ENCODE assay signal across 22 cellular contexts in the genomic region with DNA sequence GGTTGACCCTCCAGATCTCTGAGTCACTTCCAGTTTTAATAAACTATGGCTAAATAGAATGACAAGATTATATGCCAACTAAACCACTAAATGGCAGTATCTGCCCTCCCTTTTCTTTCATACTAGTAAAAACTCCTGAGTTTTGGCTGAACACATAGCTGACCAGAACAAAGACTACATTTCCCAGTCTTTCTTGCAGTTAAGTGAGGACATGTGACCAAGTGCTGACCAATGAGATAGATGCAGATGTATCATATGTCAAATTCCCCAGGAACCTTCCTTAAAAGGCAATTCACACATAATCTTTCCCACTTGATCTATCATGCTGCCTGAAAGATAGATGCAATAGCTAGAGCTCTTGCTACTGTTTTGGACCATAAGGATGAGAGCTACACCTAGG.
DNase-seq lines count a peak whose midpoint lies in the region; ATAC-seq and TF ChIP-seq lines count a peak whose summit lies in the region.
"Had no signal": no experiment of that assay in that cellular context is flagged by ENCODE, and none has a peak within 500 bp of the region (broad histone marks: within the 10 kb centered on the region; RNA-seq: fewer than 3 reads in every experiment).

No MANE protein-coding gene starts in this region.

- H3K4me2 ChIP-seq in HCT116 (ENCODE audit: low read length), result no peak overlapping the region
- H3K4me2 ChIP-seq in OCI-LY7 (ENCODE audit: low read length), result no peak overlapping the region

- no peak for TF ChIP-seq RAD21 in HCT116 (IDR thresholded peaks at IDR 0.05; ENCODE audit: low read depth)

- in situ Hi-C loops in SK-MEL-5 (cut with HindIII; ENCODE audit: low pct_unique_long_range_greater_than_20kb, low sequenced_read_pairs), result no loop called here

- intact Hi-C loops in HCT116 (cut with micrococcal nuclease), result no loop called here
- intact Hi-C loops in OCI-LY7 (cut with micrococcal nuclease; ENCODE audit: unreplicated experiment), result no loop called here

- H3K9me2 ChIP-seq in HCT116 (ENCODE audit: insufficient read depth) (no peaks in the 10 kb centered on the region), OCI-LY7 (ENCODE audit: insufficient read depth, low read length) (no peaks in the 10 kb centered on the region)

- no peaks in the 10 kb centered on the region for H3K79me2 ChIP-seq in HCT116 (ENCODE audit: insufficient read depth, low read length)
- no peaks in the 10 kb centered on the region for H3K79me2 ChIP-seq in OCI-LY7 (ENCODE audit: insufficient read depth, low read depth, low read length)

- ATAC-seq in HCT116 (0 out of 2 replicates have a peak, but pooled peaks have one; percentile 38), GM18511 (IDR thresholded peaks at IDR 0.05; ENCODE audit: unreplicated experiment) (no peak)
- ATAC-seq: CD8-positive, alpha-beta T cell; heart right ventricle had no signal

- H3K36me3 ChIP-seq in HCT116 (ENCODE audit: control insufficient read depth in 1 of 2, insufficient read depth in 2 of 2, low read length in 2 of 2) (no peaks in the 10 kb centered on the region), OCI-LY7 (ENCODE audit: insufficient read depth, low read length) (no peaks in the 10 kb centered on the region)
- H3K36me3 ChIP-seq: brain microvascular endothelial cell, colonic mucosa, heart right ventricle, stomach, transverse colon had no signal

- H3K27me3 ChIP-seq in HCT116 (ENCODE audit: insufficient read depth, low read length), result no peaks in the 10 kb centered on the region
- H3K27me3 ChIP-seq: brain microvascular endothelial cell, colonic mucosa, stomach had no signal

- H3K9me3 ChIP-seq in HCT116 (ENCODE audit: control insufficient read depth in 1 of 2, insufficient read depth in 1 of 2, low read depth in 1 of 2, low read length in 2 of 2) (no peaks in the 10 kb centered on the region), OCI-LY7 (ENCODE audit: low read length) (no peaks in the 10 kb centered on the region)
- H3K9me3 ChIP-seq: colonic mucosa, heart right ventricle, stomach, transverse colon had no signal

- H3K27ac ChIP-seq in HCT116 (ENCODE audit: low read depth, low read length), result no peak overlapping the region
- H3K27ac ChIP-seq in OCI-LY7 (ENCODE audit: low read depth, low read length, poor library complexity, severe bottlenecking), result no peak overlapping the region
- H3K27ac ChIP-seq: brain microvascular endothelial cell, colonic mucosa, heart right ventricle, stomach, transverse colon had no signal

- no peak for TF ChIP-seq POLR2A in HCT116 (IDR thresholded peaks at IDR 0.05; ENCODE audit: borderline replicate concordance, extremely low read depth, insufficient read depth, insufficient read length)

- BruUV-seq in HCT116 (replicated peaks; lab: Mats Ljungman, UMichigan) (no TSS peak), OCI-LY7 (replicated peaks; lab: Mats Ljungman, UMichigan) (no TSS peak)

- no peak for TF ChIP-seq CTCF in AG10803 (conservative IDR thresholded peaks at IDR 0.05; ENCODE audit: low read length)
- TF ChIP-seq CTCF in HCT116 (IDR thresholded peaks at IDR 0.05 in 2 of 3, conservative IDR thresholded peaks at IDR 0.05 in 1 of 3; ENCODE audit: borderline replicate concordance in 1 of 3, insufficient read depth in 1 of 3, low read depth in 2 of 3, low read length in 2 of 3), result no peak
- TF ChIP-seq CTCF in OCI-LY7 (conservative IDR thresholded peaks at IDR 0.05; ENCODE audit: low read length), result no peak

- CTCF ChIA-PET in HCT116 (lab: Charles Lee) (no interaction called here), OCI-LY7 (lab: Charles Lee; ENCODE audit: unreplicated experiment) (no interaction called here)

- H2AFZ ChIP-seq in HCT116 (ENCODE audit: low read depth, low read length, poor library complexity, severe bottlenecking), result no peak overlapping the region
- no peak overlapping the region for H2AFZ ChIP-seq in OCI-LY7 (ENCODE audit: low read length)

- no peak overlapping the region for H3K9ac ChIP-seq in HCT116 (ENCODE audit: low read length)

- POLR2A ChIA-PET in HCT116 (lab: Charles Lee), result no interaction called here
- POLR2A ChIA-PET in OCI-LY7 (lab: Charles Lee), result interaction anchor here (0.8 kb wide), 1 partner anchor 180 kb away, joined by 5 read pairs; no protein-coding TSS in a partner anchor

- DNase-seq in AG10803 (ENCODE audit: low read depth), result peak; percentile 7
- no peak for DNase-seq in HCT116 (ENCODE audit: low read depth, low spot score)
- peak; percentile 10 for DNase-seq in SK-MEL-5 (ENCODE audit: low read depth, low spot score)
- peak; percentile 27 for DNase-seq in fibroblast of peridontal ligament (ENCODE audit: extremely low read depth)
- no peak for DNase-seq in medulla oblongata (ENCODE audit: extremely low spot score)
- DNase-seq in OCI-LY7 (ENCODE audit: low spot score), result no peak
- DNase-seq in SHP77 treated with DMSO at 0.1 percent for 48 hours (lab: John Stamatoyannopoulos, UW), result no peak
- DNase-seq: activated CD4-positive, alpha-beta T cell treated with anti-CD3 and anti-CD28 coated beads, Interleukin-2, amount 50 U/mL, for 4 hours; activated gamma-delta T cell; brain microvascular endothelial cell; CD8-positive, alpha-beta T cell; colonic mucosa; DMS79; heart right ventricle; KBM-7; NCI-H1092; NCI-H2081; NCI-H526; stimulated activated CD4-positive, alpha-beta T cell treated with anti-CD3 and anti-CD28 coated beads, Interleukin-4, amount 100 ng/mL, for 1 hour; stomach; transverse colon had no signal

- H4K20me1 ChIP-seq in HCT116 (ENCODE audit: insufficient read depth) (no peaks in the 10 kb centered on the region), OCI-LY7 (ENCODE audit: insufficient read depth, low read length) (no peaks in the 10 kb centered on the region)

- no peaks in the 10 kb centered on the region for H3K4me1 ChIP-seq in HCT116 (ENCODE audit: control insufficient read depth in 1 of 2, insufficient read depth in 2 of 2, low read length in 2 of 2)
- no peaks in the 10 kb centered on the region for H3K4me1 ChIP-seq in OCI-LY7 (ENCODE audit: insufficient read depth, low read length, poor library complexity, severe bottlenecking)
- H3K4me1 ChIP-seq: heart right ventricle, stomach had no signal

- H3K4me3 ChIP-seq in AG10803 (ENCODE audit: low read length), result no peak overlapping the region
- no peak overlapping the region for H3K4me3 ChIP-seq in HCT116 (replicated peaks in 1 of 2; ENCODE audit: low read depth in 1 of 2, low read length in 2 of 2)
- H3K4me3 ChIP-seq in OCI-LY7 (ENCODE audit: low read depth, low read length, poor library complexity, severe bottlenecking), result no peak overlapping the region
- H3K4me3 ChIP-seq: colonic mucosa, heart right ventricle, stomach, transverse colon had no signal

- RAD21 ChIA-PET in HCT116 (lab: Charles Lee; ENCODE audit: low non-redundant PET in 1 of 2, low total read pairs in 2 of 2, uncharacterized antibody in 2 of 2, unreplicated experiment in 2 of 2), result no interaction called here

TF ChIP-seq in HCT116, 20 proteins besides CTCF, POLR2A, EP300 and RAD21:
- TF ChIP-seq, protein P1, sequence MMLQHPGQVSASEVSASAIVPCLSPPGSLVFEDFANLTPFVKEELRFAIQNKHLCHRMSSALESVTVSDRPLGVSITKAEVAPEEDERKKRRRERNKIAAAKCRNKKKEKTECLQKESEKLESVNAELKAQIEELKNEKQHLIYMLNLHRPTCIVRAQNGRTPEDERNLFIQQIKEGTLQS (IDR thresholded peaks at IDR 0.05), result no peak
- peak; percentile 74 for TF ChIP-seq SRF (IDR thresholded peaks at IDR 0.05; ENCODE audit: low read depth)

Comparison
In these comparisons a context has a peak if more than half of its experiments do, and no peak if none do; other contexts are left out.
1. DNase-seq: peak in AG10803 (single experiment), SK-MEL-5 (single experiment) and fibroblast of peridontal ligament (single experiment); none in HCT116 (single experiment), medulla oblongata (single experiment), OCI-LY7 (single experiment) and SHP77 treated with DMSO at 0.1 percent for 48 hours (single experiment).